10 cellular contexts compared by ENCODE assay signal in genomic region chr1:230277201-230277771, GRCh38.
A peak's percentile ranks its signal among the peaks of the same experiment; 100 is the strongest.
DNase-seq lines count a peak whose midpoint lies in the region; ATAC-seq and TF ChIP-seq lines count a peak whose summit lies in the region.
"Had no signal": no experiment of that assay in that cellular context is flagged by ENCODE, and none has a peak within 500 bp of the region (broad histone marks: within the 10 kb centered on the region; RNA-seq: fewer than 3 reads in every experiment).

No MANE protein-coding gene starts in this region.

- H3K4me3 Mint-ChIP-seq in memory B cell = no peak overlapping the region
- H3K4me3 Mint-ChIP-seq in CD14-positive monocyte = no peak overlapping the region
- H3K4me3 Mint-ChIP-seq: dendritic cell treated with granulocyte-macrophage colony-stimulating factor and Interleukin-4, amounts not matched to agents 40 ng/mL and 50 ng/mL, for 4 days had no signal

- H3K9me3 Mint-ChIP-seq in memory B cell (no peaks in the 10 kb centered on the region), CD14-positive monocyte (no peaks in the 10 kb centered on the region)
- H3K9me3 Mint-ChIP-seq: dendritic cell treated with granulocyte-macrophage colony-stimulating factor and Interleukin-4, amounts not matched to agents 40 ng/mL and 50 ng/mL, for 4 days had no signal

- ATAC-seq in HG02610 (IDR thresholded peaks at IDR 0.05; ENCODE audit: unreplicated experiment) = peak; percentile 32
- peak; percentile 55 for ATAC-seq in memory B cell (ENCODE audit: low read depth)
- no peak for ATAC-seq in HG03342 (IDR thresholded peaks at IDR 0.05; ENCODE audit: unreplicated experiment)
- ATAC-seq: right cardiac atrium had no signal

- H3K36me3 Mint-ChIP-seq in memory B cell (peaks cover 13% of the 10 kb centered on the region), CD14-positive monocyte (peaks cover 63 to 75% of the 10 kb centered on the region in 2 donors)

- DNase-seq in DMS153 treated with DMSO at 0.1 percent for 48 hours (lab: John Stamatoyannopoulos, UW; ENCODE audit: unreplicated experiment) (peak; percentile 66), memory B cell (ENCODE audit: low spot score in 2 of 2) (no peak), CD14-positive monocyte (ENCODE audit: low spot score) (no peak), NOMO-1 (lab: John Stamatoyannopoulos, UW; ENCODE audit: unreplicated experiment in 2 of 2) (no peak), AG08395 (ENCODE audit: low spot score) (no peak)
- DNase-seq: right cardiac atrium had no signal

- intact Hi-C loops in CD14-positive monocyte (cut with micrococcal nuclease) = no loop called here

- H3K27me3 Mint-ChIP-seq in memory B cell (no peaks in the 10 kb centered on the region), CD14-positive monocyte (ENCODE audit: low read depth in 3 of 3) (peaks cover 0 to 1% (median 0%) of the 10 kb centered on the region in 3 donors)
- H3K27me3 Mint-ChIP-seq: dendritic cell treated with granulocyte-macrophage colony-stimulating factor and Interleukin-4, amounts not matched to agents 40 ng/mL and 50 ng/mL, for 4 days had no signal

- peak; percentile 35 for TF ChIP-seq CTCF in VCaP (conservative IDR thresholded peaks at IDR 0.05)
- no peak for TF ChIP-seq CTCF in CD14-positive monocyte (IDR thresholded peaks at IDR 0.05)

- H3K27ac ChIP-seq in VCaP = peak overlapping the region; percentile 64

- H3K27ac Mint-ChIP-seq in memory B cell = peak overlapping the region; percentile 45
- H3K27ac Mint-ChIP-seq in CD14-positive monocyte = peak overlapping the region in 1 of 7 donors; percentile 2
- H3K27ac Mint-ChIP-seq: dendritic cell treated with granulocyte-macrophage colony-stimulating factor and Interleukin-4, amounts not matched to agents 40 ng/mL and 50 ng/mL, for 4 days had no signal

- H3K4me1 Mint-ChIP-seq in memory B cell (peaks cover 38% of the 10 kb centered on the region), CD14-positive monocyte (peaks cover 2% of the 10 kb centered on the region)
